Comparison of ENCODE assay signal across 14 cellular contexts in the genomic region with DNA sequence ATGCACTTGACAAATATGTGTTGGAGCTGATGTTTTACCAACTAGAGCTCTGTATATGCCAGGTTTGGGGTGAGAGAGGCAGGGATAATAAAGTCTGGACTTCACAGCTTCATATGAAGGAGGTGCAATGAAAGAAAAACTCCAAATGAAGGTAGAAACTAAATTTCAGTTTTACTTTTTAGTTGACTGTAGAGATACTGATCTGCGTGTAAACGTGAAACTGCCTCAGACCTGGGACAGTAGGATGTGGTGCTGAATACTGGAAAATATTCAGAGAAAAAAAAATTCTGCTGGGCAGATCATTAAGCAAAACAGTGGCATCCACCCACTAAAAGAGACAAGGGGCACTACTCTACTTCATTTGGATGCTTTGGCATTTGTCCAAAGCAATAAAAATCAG.
DNase-seq lines count a peak whose midpoint lies in the region; ATAC-seq and TF ChIP-seq lines count a peak whose summit lies in the region.
"Had no signal": no experiment of that assay in that cellular context is flagged by ENCODE, and none has a peak within 500 bp of the region (broad histone marks: within the 10 kb centered on the region; RNA-seq: fewer than 3 reads in every experiment).

No MANE protein-coding gene starts in this region.

- BruUV-seq in MCF 10A (replicated peaks; lab: Mats Ljungman, UMichigan): no TSS peak

- ATAC-seq in GM19452 (IDR thresholded peaks at IDR 0.05; ENCODE audit: unreplicated experiment) (peak; percentile 64), GM18873 (IDR thresholded peaks at IDR 0.05; ENCODE audit: low FRiP score, unreplicated experiment) (no peak)
- ATAC-seq in activated CD8-positive, alpha-beta T cell treated with anti-CD3 and anti-CD28 coated beads for 36 hours: peak; percentile 66
- ATAC-seq in stimulated activated naive B cell treated with anti-CD40 and anti-IgM and Interleukin-4, amounts not matched to agents 10 μg/mL and 1 μg/mL and 100 μg/mL, for 72 hours (replicated peaks): peak; percentile 86 to 89
- ATAC-seq: SK-N-SH treated with all-trans-retinoic acid at 6 μM for 48 hours had no signal

- no peak for TF ChIP-seq CTCF in activated CD8-positive, alpha-beta T cell treated with anti-CD3 and anti-CD28 coated beads for 36 hours (IDR thresholded peaks at IDR 0.05)
- no peak for TF ChIP-seq CTCF in MCF 10A (IDR thresholded peaks at IDR 0.05; ENCODE audit: unreplicated experiment)

- peaks cover 61% of the 10 kb centered on the region for H3K4me1 Mint-ChIP-seq in activated naive CD4-positive, alpha-beta T cell treated with anti-CD3 and anti-CD28 coated beads, Interleukin-2, amount 10 ng/mL, durations not matched to agents 7 days and 5 days
- peaks cover 76% of the 10 kb centered on the region for H3K4me1 Mint-ChIP-seq in activated CD8-positive, alpha-beta T cell treated with anti-CD3 and anti-CD28 coated beads for 36 hours (ENCODE audit: low read depth)
- peaks cover 41 to 63% of the 10 kb centered on the region in 2 donors for H3K4me1 Mint-ChIP-seq in stimulated activated naive B cell treated with anti-CD40 and anti-IgM and Interleukin-4, amounts not matched to agents 10 μg/mL and 1 μg/mL and 100 μg/mL, for 72 hours
- H3K4me1 Mint-ChIP-seq in MCF 10A (ENCODE audit: insufficient read depth, unreplicated experiment): peaks cover 14% of the 10 kb centered on the region

- H3K9me3 Mint-ChIP-seq in activated naive CD4-positive, alpha-beta T cell treated with anti-CD3 and anti-CD28 coated beads, Interleukin-2, amount 10 ng/mL, durations not matched to agents 7 days and 5 days: peaks cover 25% of the 10 kb centered on the region
- H3K9me3 Mint-ChIP-seq in activated CD8-positive, alpha-beta T cell treated with anti-CD3 and anti-CD28 coated beads for 36 hours: peaks cover 15% of the 10 kb centered on the region
- H3K9me3 Mint-ChIP-seq in stimulated activated naive B cell treated with anti-CD40 and anti-IgM and Interleukin-4, amounts not matched to agents 10 μg/mL and 1 μg/mL and 100 μg/mL, for 72 hours: peaks cover 7 to 10% of the 10 kb centered on the region in 2 donors
- no peaks in the 10 kb centered on the region for H3K9me3 Mint-ChIP-seq in MCF 10A (ENCODE audit: unreplicated experiment)

- peaks cover 71% of the 10 kb centered on the region for H3K36me3 Mint-ChIP-seq in activated naive CD4-positive, alpha-beta T cell treated with anti-CD3 and anti-CD28 coated beads, Interleukin-2, amount 10 ng/mL, durations not matched to agents 7 days and 5 days
- H3K36me3 Mint-ChIP-seq in activated CD8-positive, alpha-beta T cell treated with anti-CD3 and anti-CD28 coated beads for 36 hours (ENCODE audit: low read depth): peaks cover 80% of the 10 kb centered on the region
- H3K36me3 Mint-ChIP-seq in stimulated activated naive B cell treated with anti-CD40 and anti-IgM and Interleukin-4, amounts not matched to agents 10 μg/mL and 1 μg/mL and 100 μg/mL, for 72 hours: peaks cover 49 to 66% of the 10 kb centered on the region in 2 donors
- no peaks in the 10 kb centered on the region for H3K36me3 Mint-ChIP-seq in MCF 10A (ENCODE audit: insufficient read depth, unreplicated experiment)

- peak; percentile 44 for DNase-seq in activated naive CD4-positive, alpha-beta T cell treated with anti-CD3 and anti-CD28 coated beads, Interleukin-2, amount 10 ng/mL, durations not matched to agents 7 days and 5 days
- DNase-seq in activated naive CD4-positive, alpha-beta T cell (lab: John Stamatoyannopoulos, UW): no peak
- peak; percentile 63 for DNase-seq in activated CD8-positive, alpha-beta T cell treated with anti-CD3 and anti-CD28 coated beads for 36 hours
- DNase-seq in stimulated activated naive B cell treated with anti-CD40 and anti-IgM and Interleukin-4, amounts not matched to agents 10 μg/mL and 1 μg/mL and 100 μg/mL, for 72 hours: no peak
- DNase-seq in G401 (ENCODE audit: low spot score): no peak
- DNase-seq in MCF 10A (ENCODE audit: unreplicated experiment): no peak
- DNase-seq: AML-193; NCI-H1048; NCI-H446; stimulated activated CD4-positive, alpha-beta T cell treated with anti-CD3 and anti-CD28 coated beads, Interleukin-12 subunit alpha, Interleukin-12 subunit beta, amount 100 ng/mL, for 4 hours had no signal

- peak overlapping the region; percentile 53 for H3K4me3 Mint-ChIP-seq in activated naive CD4-positive, alpha-beta T cell treated with anti-CD3 and anti-CD28 coated beads, Interleukin-2, amount 10 ng/mL, durations not matched to agents 7 days and 5 days
- H3K4me3 Mint-ChIP-seq in activated CD8-positive, alpha-beta T cell treated with anti-CD3 and anti-CD28 coated beads for 36 hours: peak overlapping the region; percentile 52
- peak overlapping the region; percentile 59 to 69 for H3K4me3 Mint-ChIP-seq in stimulated activated naive B cell treated with anti-CD40 and anti-IgM and Interleukin-4, amounts not matched to agents 10 μg/mL and 1 μg/mL and 100 μg/mL, for 72 hours
- no peak overlapping the region for H3K4me3 Mint-ChIP-seq in MCF 10A (ENCODE audit: unreplicated experiment)
- H3K4me3 Mint-ChIP-seq: brain had no signal

- intact Hi-C loops in activated CD8-positive, alpha-beta T cell treated with anti-CD3 and anti-CD28 coated beads for 36 hours (cut with micrococcal nuclease): no loop called here
- intact Hi-C loops in MCF 10A (cut with micrococcal nuclease): no loop called here

- CTCF ChIA-PET in activated naive CD4-positive, alpha-beta T cell treated with anti-CD3 and anti-CD28 coated beads, Interleukin-2, amount 10 ng/mL, durations not matched to agents 7 days and 5 days (lab: Charles Lee): interaction anchor here (0.8 to 1.7 kb wide), 8 partner anchors 8 to 277 kb away, joined by 3 to 5 read pairs (median 3); no protein-coding TSS in a partner anchor
- CTCF ChIA-PET in activated CD8-positive, alpha-beta T cell treated with anti-CD3 and anti-CD28 coated beads for 36 hours (lab: Charles Lee): interaction anchor here (1.0 to 7.1 kb wide), 12 partner anchors 10 to 277 kb away, joined by 3 to 52 read pairs (median 4); no protein-coding TSS in a partner anchor
- CTCF ChIA-PET in MCF 10A (lab: Yijun Ruan, JAX): interaction anchor here (0.5 to 1.6 kb wide), 3 partner anchors 105 to 274 kb away, joined by 3 to 8 read pairs (median 3); no protein-coding TSS in a partner anchor

- in situ Hi-C loops in G401 (cut with HindIII; ENCODE audit: low sequenced_read_pairs): no loop called here

- no peaks in the 10 kb centered on the region for H3K27me3 Mint-ChIP-seq in activated naive CD4-positive, alpha-beta T cell treated with anti-CD3 and anti-CD28 coated beads, Interleukin-2, amount 10 ng/mL, durations not matched to agents 7 days and 5 days
- no peaks in the 10 kb centered on the region for H3K27me3 Mint-ChIP-seq in activated CD8-positive, alpha-beta T cell treated with anti-CD3 and anti-CD28 coated beads for 36 hours
- no peaks in the 10 kb centered on the region for H3K27me3 Mint-ChIP-seq in stimulated activated naive B cell treated with anti-CD40 and anti-IgM and Interleukin-4, amounts not matched to agents 10 μg/mL and 1 μg/mL and 100 μg/mL, for 72 hours
- no peaks in the 10 kb centered on the region for H3K27me3 Mint-ChIP-seq in MCF 10A (ENCODE audit: insufficient read depth, unreplicated experiment)
- H3K27me3 Mint-ChIP-seq: brain had no signal

- peak overlapping the region; percentile 88 for H3K27ac Mint-ChIP-seq in activated naive CD4-positive, alpha-beta T cell treated with anti-CD3 and anti-CD28 coated beads, Interleukin-2, amount 10 ng/mL, durations not matched to agents 7 days and 5 days
- peak overlapping the region; percentile 82 for H3K27ac Mint-ChIP-seq in activated CD8-positive, alpha-beta T cell treated with anti-CD3 and anti-CD28 coated beads for 36 hours
- H3K27ac Mint-ChIP-seq in stimulated activated naive B cell treated with anti-CD40 and anti-IgM and Interleukin-4, amounts not matched to agents 10 μg/mL and 1 μg/mL and 100 μg/mL, for 72 hours: peak overlapping the region; percentile 92
- no peak overlapping the region for H3K27ac Mint-ChIP-seq in MCF 10A (ENCODE audit: low read depth, unreplicated experiment)

- POLR2A ChIA-PET in activated CD8-positive, alpha-beta T cell treated with anti-CD3 and anti-CD28 coated beads for 36 hours (lab: Charles Lee): interaction anchor here (0.6 to 5.1 kb wide), 13 partner anchors 9 to 254 kb away, joined by 3 to 39 read pairs (median 3); no protein-coding TSS in a partner anchor
- POLR2A ChIA-PET in MCF 10A (lab: Yijun Ruan, JAX): interaction anchor here (0.8 to 1.2 kb wide), 2 partner anchors 15 to 564 kb away, joined by 3 to 4 read pairs; no protein-coding TSS in a partner anchor

Comparison
In these comparisons a context has a peak if more than half of its experiments do, and no peak if none do; other contexts are left out.
1. DNase-seq: peak in activated naive CD4-positive, alpha-beta T cell treated with anti-CD3 and anti-CD28 coated beads, Interleukin-2, amount 10 ng/mL, durations not matched to agents 7 days and 5 days (single experiment) and activated CD8-positive, alpha-beta T cell treated with anti-CD3 and anti-CD28 coated beads for 36 hours (single experiment); none in activated naive CD4-positive, alpha-beta T cell (0 of 4), stimulated activated naive B cell treated with anti-CD40 and anti-IgM and Interleukin-4, amounts not matched to agents 10 μg/mL and 1 μg/mL and 100 μg/mL, for 72 hours (single experiment), G401 (single experiment) and MCF 10A (single experiment).